ENCODE assay signal across 1 cellular context in genomic region chr15:62875626-62876021, GRCh38.
TF ChIP-seq lines count a peak whose summit lies in the region.

No MANE protein-coding gene starts in this region.

TF ChIP-seq in SK-N-SH treated with all-trans-retinoic acid at 6 μM for 48 hours, 23 proteins besides CTCF, POLR2A, EP300 and RAD21 (continued from another document):
- no peak for TF ChIP-seq PPARA (CRISPR knock-in tag; IDR thresholded peaks at IDR 0.05; ENCODE audit: borderline replicate concordance)
- no peak for TF ChIP-seq ZFP3 (CRISPR knock-in tag; IDR thresholded peaks at IDR 0.05)
